Comparison of ENCODE assay signal across 37 cellular contexts in the genomic region with DNA sequence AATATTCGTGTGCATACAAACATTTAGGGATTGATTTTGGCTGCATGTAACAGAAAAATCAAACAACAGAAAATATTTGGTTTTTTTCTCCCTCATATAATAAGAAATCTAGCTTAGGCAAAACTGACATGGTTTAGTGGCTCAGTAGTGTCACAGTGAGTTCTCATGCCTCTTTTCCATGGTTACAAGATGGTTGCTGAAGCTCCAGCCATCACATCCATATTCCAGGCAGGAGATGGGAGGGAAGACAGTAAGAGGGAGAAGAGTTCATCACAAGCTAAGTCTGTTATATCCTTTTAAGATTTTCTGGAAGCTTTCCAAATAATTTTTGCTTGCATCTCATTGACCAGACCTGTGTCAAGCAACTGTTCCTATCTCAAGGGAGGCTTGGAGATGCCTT. TPM values are rescaled to one million over a fixed set of nuclear protein-coding genes. Genes with fewer than 3 reads are reported as not detected.
"Had no signal": no experiment of that assay in that cellular context is flagged by ENCODE, and none has a peak within 500 bp of the region (broad histone marks: within the 10 kb centered on the region; RNA-seq: fewer than 3 reads in every experiment).

No MANE protein-coding gene starts in this region.

- DNase-seq: Kasumi-1, MG63, MM.1S, MV-4-11, NCI-H1048, NCI-H1092, NCI-H1092 treated with DMSO at 0.1 percent for 48 hours, NCI-H1105, NCI-H1105 treated with DMSO at 0.1 percent for 48 hours, NCI-H1417, NCI-H1417 treated with DMSO at 0.1 percent for 48 hours, NCI-H1436, NCI-H1436 treated with DMSO at 0.1 percent for 48 hours, NCI-H146, NCI-H1694, NCI-H1694 treated with DMSO at 0.1 percent for 48 hours, NCI-H187, NCI-H187 treated with DMSO at 0.1 percent for 48 hours, NCI-H1930, NCI-H2029, NCI-H2029 treated with DMSO at 0.1 percent for 48 hours, NCI-H2081, NCI-H2081 treated with DMSO at 0.1 percent for 48 hours, NCI-H2107, NCI-H2171, NCI-H2171 treated with DMSO at 0.1 percent for 48 hours, NCI-H2227 treated with DMSO at 0.1 percent for 48 hours, NCI-H226, NCI-H345, NCI-H446, NCI-H446 treated with DMSO at 0.1 percent for 48 hours, NCI-H510A, NCI-H510A treated with DMSO at 0.1 percent for 48 hours, NCI-H524, NCI-H524 treated with DMSO at 0.1 percent for 48 hours had no signal

- H3K4me3 ChIP-seq: MG63 had no signal

- H3K36me3 ChIP-seq: MG63 had no signal

- H3K27me3 ChIP-seq: MG63 had no signal

- H3K9me3 ChIP-seq: MG63 had no signal

RNA-seq across cellular contexts. Expression of a gene that starts 33.5 kb away (rescaled TPM):
- total RNA-seq: LHCN-M2, MCF 10A had no signal
